In genomic region chr4:23876418-23877089, GRCh38 we compare ENCODE assay signal across 28 cellular contexts. TPM values are rescaled to one million over a fixed set of nuclear protein-coding genes. Genes with fewer than 3 reads are reported as not detected.
DNase-seq lines count a peak whose midpoint lies in the region; ATAC-seq, FAIRE-seq and TF ChIP-seq lines count a peak whose summit lies in the region.
"Had no signal": no experiment of that assay in that cellular context is flagged by ENCODE, and none has a peak within 500 bp of the region (broad histone marks: within the 10 kb centered on the region; RNA-seq: fewer than 3 reads in every experiment).

No MANE protein-coding gene starts in this region.

- FAIRE-seq in HepG2 (lab: Jason Lieb, UNC) = no peak
- FAIRE-seq: colon had no signal

- ATAC-seq in Right ventricle myocardium inferior (no peak), HepG2 (no peak), gastrocnemius medialis (no peak)
- ATAC-seq: activated CD8-positive, alpha-beta memory T cell treated with anti-CD3 and anti-CD28 coated beads, Interleukin-2, amount 10 ng/mL, durations not matched to agents 7 days and 5 days; esophagus mucosa; foreskin keratinocyte; lower lobe of right lung had no signal

- no peak for DNase-seq in cardiac muscle cell (ENCODE audit: low read depth in 1 of 2, low spot score in 1 of 2)
- DNase-seq in Right ventricle myocardium inferior (ENCODE audit: missing footprints) = no peak
- peak; percentile 63 for DNase-seq in endodermal cell
- no peak for DNase-seq in HepG2 (ENCODE audit: low spot score)
- no peak for DNase-seq in gastrocnemius medialis
- DNase-seq in midbrain (lab: John Stamatoyannopoulos, UW) = no peak
- no peak for DNase-seq in H7
- DNase-seq in AG08396 (ENCODE audit: low spot score) = no peak
- DNase-seq: 8988T; activated CD8-positive, alpha-beta memory T cell treated with anti-CD3 and anti-CD28 coated beads, Interleukin-2, amount 10 ng/mL, durations not matched to agents 7 days and 5 days; activated naive CD4-positive, alpha-beta T cell treated with anti-CD3 and anti-CD28 coated beads, Interleukin-2, amount 10 ng/mL, durations not matched to agents 7 days and 5 days; CD4-positive, alpha-beta memory T cell; effector memory CD4-positive, alpha-beta T cell; foreskin keratinocyte; hippocampal formation; immature natural killer cell; KG1; lower lobe of right lung; MG63; NCI-H2029; NCI-H526 treated with DMSO at 0.1 percent for 48 hours; SIG-M5; stimulated activated naive CD4-positive, alpha-beta T cell treated with Interleukin-2 at 50 U/mL for 16 hours; T-helper 9 cell; testis had no signal

- POLR2A ChIA-PET in HepG2 (lab: Yijun Ruan, JAX) = interaction anchor here (1.4 to 2.7 kb wide), 4 partner anchors 10 to 20 kb away, joined by 4 to 22 read pairs (median 7); partner anchors contain the start of gene PPARGC1A

- H3K4me3 ChIP-seq in cardiac muscle cell (no peak overlapping the region), endodermal cell (ENCODE audit: low read length) (no peak overlapping the region), HepG2 (replicated peaks in 1 of 3; ENCODE audit: insufficient read depth in 1 of 3, low read depth in 2 of 3, low read length in 3 of 3) (peak overlapping the region in 1 of 3 experiments; percentile 26; a peak in 1 of 6 replicates), gastrocnemius medialis (no peak overlapping the region), H7 (ENCODE audit: insufficient read depth, low read depth, low read length) (no peak overlapping the region)
- H3K4me3 ChIP-seq: lower lobe of right lung, MG63, testis had no signal

- TF ChIP-seq RAD21 in HepG2 (CRISPR knock-in tag; IDR thresholded peaks at IDR 0.05) = no peak

- TF ChIP-seq POLR2A in HepG2 (IDR thresholded peaks at IDR 0.05; ENCODE audit: insufficient read depth in 1 of 2, low read depth in 2 of 2, low read length in 2 of 2) (no peak), gastrocnemius medialis (IDR thresholded peaks at IDR 0.05) (no peak)

- H3K27me3 Mint-ChIP-seq in endodermal cell (ENCODE audit: insufficient read depth) = no peaks in the 10 kb centered on the region
- H3K27me3 Mint-ChIP-seq: activated CD8-positive, alpha-beta memory T cell treated with anti-CD3 and anti-CD28 coated beads, Interleukin-2, amount 10 ng/mL, durations not matched to agents 7 days and 5 days; activated naive CD4-positive, alpha-beta T cell treated with anti-CD3 and anti-CD28 coated beads, Interleukin-2, amount 10 ng/mL, durations not matched to agents 7 days and 5 days; CD4-positive, alpha-beta memory T cell had no signal

- CTCF ChIA-PET in HepG2 (lab: Yijun Ruan, JAX; ENCODE audit: low intra/inter-chr PET ratio, low total read pairs) = no interaction called here

- H3K9ac ChIP-seq in endodermal cell (ENCODE audit: extremely low read depth, low read length, poor library complexity, severe bottlenecking) = no peak overlapping the region
- H3K9ac ChIP-seq in HepG2 (ENCODE audit: insufficient read depth, low read depth, low read length) = peak overlapping the region; percentile 33

- H3K27me3 ChIP-seq in cardiac muscle cell (no peaks in the 10 kb centered on the region), endodermal cell (ENCODE audit: control insufficient read depth, insufficient read depth, low read length, poor library complexity, severe bottlenecking) (no peaks in the 10 kb centered on the region), HepG2 (ENCODE audit: control insufficient read depth in 1 of 2, insufficient read depth in 2 of 2, low read length in 2 of 2) (no peaks in the 10 kb centered on the region), gastrocnemius medialis (no peaks in the 10 kb centered on the region), H7 (ENCODE audit: control insufficient read depth, insufficient read depth, low read length) (no peaks in the 10 kb centered on the region)
- H3K27me3 ChIP-seq: MG63, testis had no signal

- intact Hi-C loops in Right ventricle myocardium inferior (cut with DNase I) (loop anchor here (10.0 kb wide), 1 partner anchor 368 kb away; no protein-coding TSS in a partner anchor), HepG2 (cut with micrococcal nuclease; ENCODE audit: unreplicated experiment) (loop anchor here (1.0 kb wide), 1 partner anchor 12 kb away; no protein-coding TSS in a partner anchor), gastrocnemius medialis (cut with DNase I; ENCODE audit: low total_unique reads) (no loop called here)

- TF ChIP-seq CTCF in cardiac muscle cell (IDR thresholded peaks at IDR 0.05; ENCODE audit: low read depth, low read length) (no peak), endodermal cell (conservative IDR thresholded peaks at IDR 0.05) (peak; percentile 49), HepG2 (CRISPR knock-in tag; IDR thresholded peaks at IDR 0.05) (no peak), gastrocnemius medialis (IDR thresholded peaks at IDR 0.05 in 4 of 5, conservative IDR thresholded peaks at IDR 0.05 in 1 of 5) (no peak)

- H3K9me3 ChIP-seq in cardiac muscle cell (ENCODE audit: low read depth) (no peaks in the 10 kb centered on the region), endodermal cell (ENCODE audit: control insufficient read depth, low read length) (no peaks in the 10 kb centered on the region), HepG2 (ENCODE audit: low read length) (no peaks in the 10 kb centered on the region), gastrocnemius medialis (no peaks in the 10 kb centered on the region)
- H3K9me3 ChIP-seq: lower lobe of right lung, MG63, testis had no signal

- no TSS peak for BruUV-seq in HepG2 (replicated peaks; lab: Mats Ljungman, UMichigan)

- H3K79me2 ChIP-seq in HepG2 (ENCODE audit: insufficient read depth, low read length) = peaks cover 74% of the 10 kb centered on the region

- in situ Hi-C loops in HepG2 (cut with HindIII; ENCODE audit: extremely low pct_ligation_motif_present, low pct_unique_long_range_greater_than_20kb) = loop anchor here (25.0 kb wide), 1 partner anchor 711 kb away; the partner anchor contains the start of gene DHX15
- in situ Hi-C loops in gastrocnemius medialis (cut with MboI; ENCODE audit: low sequenced_read_pairs in 4 of 4) = loop anchor here in 2 of 4 donors (5.0 kb wide), 1 partner anchor 56 kb away; no protein-coding TSS in a partner anchor

- no peak for TF ChIP-seq EP300 in HepG2 (IDR thresholded peaks at IDR 0.05; ENCODE audit: low read depth in 2 of 2, low read length in 2 of 2)
- no peak for TF ChIP-seq EP300 in HepG2 (CRISPR knock-in tag; IDR thresholded peaks at IDR 0.05; ENCODE audit: borderline replicate concordance)

- H3K36me3 ChIP-seq in cardiac muscle cell (peaks cover 3% of the 10 kb centered on the region), endodermal cell (ENCODE audit: control insufficient read depth, insufficient read depth, low read length) (no peaks in the 10 kb centered on the region), HepG2 (replicated peaks in 1 of 2; ENCODE audit: control insufficient read depth in 1 of 2, insufficient read depth in 2 of 2, low read length in 2 of 2) (peaks cover 4 to 25% of the 10 kb centered on the region in 2 experiments; a peak in 4 of 5 replicates), gastrocnemius medialis (no peaks in the 10 kb centered on the region), H7 (replicated peaks; ENCODE audit: control insufficient read depth, insufficient read depth, low read length) (no peaks in the 10 kb centered on the region)
- H3K36me3 ChIP-seq: lower lobe of right lung, MG63 had no signal

- H3K4me2 ChIP-seq in HepG2 (ENCODE audit: low read depth, low read length) = peak overlapping the region; percentile 25

- no peak overlapping the region for H3K4me3 Mint-ChIP-seq in endodermal cell
- H3K4me3 Mint-ChIP-seq: activated CD8-positive, alpha-beta memory T cell treated with anti-CD3 and anti-CD28 coated beads, Interleukin-2, amount 10 ng/mL, durations not matched to agents 7 days and 5 days; activated naive CD4-positive, alpha-beta T cell treated with anti-CD3 and anti-CD28 coated beads, Interleukin-2, amount 10 ng/mL, durations not matched to agents 7 days and 5 days; brain; CD4-positive, alpha-beta memory T cell; immature natural killer cell had no signal

- H4K20me1 ChIP-seq in HepG2 (ENCODE audit: insufficient read depth, low read length) = no peaks in the 10 kb centered on the region

- H3K4me1 ChIP-seq in cardiac muscle cell (ENCODE audit: low read depth) (peaks cover 92% of the 10 kb centered on the region), endodermal cell (ENCODE audit: control insufficient read depth, insufficient read depth, low read length) (peaks cover 12% of the 10 kb centered on the region), HepG2 (ENCODE audit: insufficient read depth, low read length) (peaks cover 97% of the 10 kb centered on the region), gastrocnemius medialis (peaks cover 44 to 87% of the 10 kb centered on the region in 2 donors)
- H3K4me1 ChIP-seq: foreskin keratinocyte had no signal

- H2AFZ ChIP-seq in HepG2 (ENCODE audit: low read length) = no peak overlapping the region

- H3K27ac ChIP-seq in cardiac muscle cell = peak overlapping the region; percentile 86
- H3K27ac ChIP-seq in endodermal cell (ENCODE audit: low read depth, low read length) = no peak overlapping the region
- H3K27ac ChIP-seq in HepG2 (ENCODE audit: extremely low read length, insufficient read depth, low read length) = peak overlapping the region; percentile 84
- H3K27ac ChIP-seq in gastrocnemius medialis = peak overlapping the region; percentile 84 to 99 (median 90)
- H3K27ac ChIP-seq: foreskin keratinocyte, lower lobe of right lung, testis had no signal

- peaks cover 77% of the 10 kb centered on the region for H3K4me1 Mint-ChIP-seq in endodermal cell
- H3K4me1 Mint-ChIP-seq: activated CD8-positive, alpha-beta memory T cell treated with anti-CD3 and anti-CD28 coated beads, Interleukin-2, amount 10 ng/mL, durations not matched to agents 7 days and 5 days; activated naive CD4-positive, alpha-beta T cell treated with anti-CD3 and anti-CD28 coated beads, Interleukin-2, amount 10 ng/mL, durations not matched to agents 7 days and 5 days; CD4-positive, alpha-beta memory T cell; immature natural killer cell had no signal

- 79% methylated on average over 3 of the region's 3 CpGs; no CpG with 5 or more reads in 1 of the 2 experiments for WGBS in endodermal cell (ENCODE audit: insufficient coverage in 1 of 2, insufficient read length in 1 of 2), 2 experiments
- WGBS in HepG2 (ENCODE audit: low lambda C conversion rate) = 92% methylated on average over 3 of the region's 3 CpGs

- no peaks in the 10 kb centered on the region for H3K9me3 Mint-ChIP-seq in endodermal cell
- H3K9me3 Mint-ChIP-seq: activated naive CD4-positive, alpha-beta T cell treated with anti-CD3 and anti-CD28 coated beads, Interleukin-2, amount 10 ng/mL, durations not matched to agents 7 days and 5 days; brain had no signal

- H3K36me3 Mint-ChIP-seq in endodermal cell (ENCODE audit: low read depth) = no peaks in the 10 kb centered on the region
- H3K36me3 Mint-ChIP-seq: activated CD8-positive, alpha-beta memory T cell treated with anti-CD3 and anti-CD28 coated beads, Interleukin-2, amount 10 ng/mL, durations not matched to agents 7 days and 5 days; activated naive CD4-positive, alpha-beta T cell treated with anti-CD3 and anti-CD28 coated beads, Interleukin-2, amount 10 ng/mL, durations not matched to agents 7 days and 5 days; brain; CD4-positive, alpha-beta memory T cell; immature natural killer cell had no signal

- peak overlapping the region; percentile 40 for H3K27ac Mint-ChIP-seq in endodermal cell
- H3K27ac Mint-ChIP-seq: activated CD8-positive, alpha-beta memory T cell treated with anti-CD3 and anti-CD28 coated beads, Interleukin-2, amount 10 ng/mL, durations not matched to agents 7 days and 5 days; activated naive CD4-positive, alpha-beta T cell treated with anti-CD3 and anti-CD28 coated beads, Interleukin-2, amount 10 ng/mL, durations not matched to agents 7 days and 5 days; CD4-positive, alpha-beta memory T cell; immature natural killer cell had no signal

RNA-seq across cellular contexts. Expression of gene PPARGC1A, which starts 13.3 kb away (rescaled TPM):
- 23.9 and 42.3 TPM in 2 replicates for total RNA-seq in cardiac muscle cell
- 17.7 and 28.4 TPM in 2 replicates for polyA plus RNA-seq in cardiac muscle cell
- 77.5 TPM for total RNA-seq in Right ventricle myocardium inferior
- 10 to 100 TPM in 1 of 2 donors, 1 to 10 TPM in 1; 8.9 to 10.2 TPM for total RNA-seq in endodermal cell
- polyA plus RNA-seq in endodermal cell (2013, experiment 1 of 2) = 2.1 TPM
- 2.2 TPM for polyA plus RNA-seq in endodermal cell (2013, experiment 2 of 2)
- 18.8 and 20.7 TPM in 2 replicates for total RNA-seq in HepG2 (2016; rRNA removed; fragmentation: Illumina TruSeq; extraction: Trizol)
- 2.1 and 2.8 TPM in 2 replicates for total RNA-seq in HepG2 (2016; cell fraction: cytosol; rRNA removed; fragmentation: Illumina TruSeq; extraction: Trizol; ENCODE audit: low read depth)
- 16.5 and 17.8 TPM in 2 replicates for total RNA-seq in HepG2 (2016; cell fraction: insoluble cytoplasmic fraction; rRNA removed; fragmentation: Illumina TruSeq; extraction: Trizol)
- total RNA-seq in HepG2 (2016; cell fraction: membrane; rRNA removed; fragmentation: Illumina TruSeq; extraction: Trizol) = 5.2 and 6.9 TPM in 2 replicates
- 48.8 and 51.3 TPM in 2 replicates for total RNA-seq in HepG2 (2016; cell fraction: nucleus; rRNA removed; fragmentation: Illumina TruSeq; extraction: Trizol)
- polyA plus RNA-seq in HepG2 (2011; rRNA removed) = 26.3 and 37.3 TPM in 2 replicates
- polyA plus RNA-seq in HepG2 (2011; cell fraction: cytosol; rRNA removed) = 21.3 and 25.7 TPM in 2 replicates
- polyA plus RNA-seq in HepG2 (2011; cell fraction: nucleus; rRNA removed) = 53.6 and 57.4 TPM in 2 replicates
- polyA plus RNA-seq in HepG2 (2012) = 18.4 and 30.5 TPM in 2 replicates
- 1.1 TPM in 2 replicates for polyA plus RNA-seq in HepG2 (2016; cell fraction: cytosol; fragmentation: Illumina TruSeq; extraction: Trizol; ENCODE audit: low read depth)
- polyA plus RNA-seq in HepG2 (2016; cell fraction: insoluble cytoplasmic fraction; fragmentation: Illumina TruSeq; extraction: Trizol; ENCODE audit: low read depth) = 10.3 and 10.7 TPM in 2 replicates
- 1.2 and 1.5 TPM in 2 replicates for polyA plus RNA-seq in HepG2 (2016; cell fraction: membrane; fragmentation: Illumina TruSeq; extraction: Trizol; ENCODE audit: low read depth)
- polyA plus RNA-seq in HepG2 (2016; cell fraction: nucleus; fragmentation: Illumina TruSeq; extraction: Trizol; ENCODE audit: insufficient read depth, low read depth) = 13.7 and 14.4 TPM in 2 replicates
- polyA minus RNA-seq in HepG2 (2011; rRNA and poly(A)+ RNA removed; ENCODE audit: low replicate concordance) = 26.6 and 166 TPM in 2 replicates
- 30.3 and 31.7 TPM in 2 replicates for polyA minus RNA-seq in HepG2 (2011; cell fraction: cytosol; rRNA and poly(A)+ RNA removed)
- 453 and 498 TPM in 2 replicates for polyA minus RNA-seq in HepG2 (2011; cell fraction: nucleus; rRNA and poly(A)+ RNA removed)
- 10 to 100 TPM; 30.6 to 68.9 (median 52.3) TPM for total RNA-seq in gastrocnemius medialis
- total RNA-seq in H7 (2014; rRNA removed; shearing (Covaris generic)) = 1.1 and 2.0 TPM in 2 replicates
- total RNA-seq: activated CD8-positive, alpha-beta memory T cell treated with anti-CD3 and anti-CD28 coated beads, Interleukin-2, amount 10 ng/mL, durations not matched to agents 7 days and 5 days; CD4-positive, alpha-beta memory T cell; foreskin keratinocyte had no signal
- polyA plus RNA-seq: CD4-positive, alpha-beta memory T cell; foreskin keratinocyte; immature natural killer cell had no signal
